8 cellular contexts compared by ENCODE assay signal in genomic region chr19:47113446-47114348, GRCh38. TPM values are rescaled to one million over a fixed set of nuclear protein-coding genes. Genes with fewer than 3 reads are reported as not detected.
DNase-seq lines count a peak whose midpoint lies in the region; ATAC-seq and TF ChIP-seq lines count a peak whose summit lies in the region.

Gene ZC3H4, minus strand, starts transcription at chr19:47113776. Its CDS starts 1,192 bp downstream, at chr19:47112584.

- H3K4me1 ChIP-seq in DND-41 (ENCODE audit: insufficient read depth, low read length) = peaks cover 30% of the 10 kb centered on the region
- H3K4me1 ChIP-seq in ascending aorta = peaks cover 0 to 8% of the 10 kb centered on the region in 2 donors
- H3K4me1 ChIP-seq in right atrium auricular region = peaks cover 0 to 28% of the 10 kb centered on the region in 2 donors
- H3K4me1 ChIP-seq in psoas muscle = peaks cover 21% of the 10 kb centered on the region
- H3K4me1 ChIP-seq in urinary bladder (ENCODE audit: insufficient read depth) = no peaks in the 10 kb centered on the region

- TF ChIP-seq CTCF in DND-41 (IDR thresholded peaks at IDR 0.05; ENCODE audit: borderline replicate concordance, extremely low read depth, low read length, poor library complexity, severe bottlenecking) (no peak), ascending aorta (IDR thresholded peaks at IDR 0.05) (no peak), right atrium auricular region (IDR thresholded peaks at IDR 0.05) (no peak), psoas muscle (IDR thresholded peaks at IDR 0.05) (no peak)

- no peaks in the 10 kb centered on the region for H3K9me3 ChIP-seq in DND-41 (ENCODE audit: insufficient read depth, low read length, severe bottlenecking)
- H3K9me3 ChIP-seq in ascending aorta = no peaks in the 10 kb centered on the region
- H3K9me3 ChIP-seq in right atrium auricular region = no peaks in the 10 kb centered on the region
- no peaks in the 10 kb centered on the region for H3K9me3 ChIP-seq in psoas muscle

- H3K4me2 ChIP-seq in DND-41 (ENCODE audit: insufficient read depth, low read length) = peak within 1 kb of the TSS; percentile 77

- ATAC-seq in DND-41 (ENCODE audit: insufficient read depth, low read depth) = peak; percentile 23
- ATAC-seq in HG02610 (IDR thresholded peaks at IDR 0.05; ENCODE audit: unreplicated experiment) = peak; percentile 30
- peak; percentile 69 to 78 (median 73) for ATAC-seq in psoas muscle

- intact Hi-C loops in ascending aorta (cut with DNase I) = loop anchor here (1.0 kb wide), 4 partner anchors 17 to 253 kb away; partner anchors contain the start of genes ARHGAP35, CCDC9, SAE1 and TMEM160
- intact Hi-C loops in psoas muscle (cut with DNase I) = no loop called here

- DNase-seq in DND-41 = peak; percentile 93
- DNase-seq in NCI-H2081 (lab: John Stamatoyannopoulos, UW) = peak; percentile 94
- peak; percentile 90 for DNase-seq in T-helper 22 cell (ENCODE audit: low read depth)
- DNase-seq in ascending aorta (ENCODE audit: low spot score in 2 of 2) = peak; percentile 78 to 98
- DNase-seq in right atrium auricular region (ENCODE audit: low spot score) = peak; percentile 97
- DNase-seq in psoas muscle = peak; percentile 94 to 96

- H3K4me3 ChIP-seq in DND-41 (ENCODE audit: low read depth in 1 of 2, low read length in 2 of 2) = peak within 1 kb of the TSS; percentile 66 to 87
- peak within 1 kb of the TSS; percentile 87 to 97 for H3K4me3 ChIP-seq in ascending aorta
- peak within 1 kb of the TSS; percentile 76 to 98 for H3K4me3 ChIP-seq in right atrium auricular region
- peak within 1 kb of the TSS; percentile 97 for H3K4me3 ChIP-seq in psoas muscle
- H3K4me3 ChIP-seq in urinary bladder (ENCODE audit: low read depth, low read length) = peak within 1 kb of the TSS; percentile 93

- H3K27ac ChIP-seq in DND-41 (ENCODE audit: low read length) = peak within 1 kb of the TSS; percentile 96
- H3K27ac ChIP-seq in ascending aorta = peak within 1 kb of the TSS; percentile 100
- H3K27ac ChIP-seq in right atrium auricular region = peak within 1 kb of the TSS; percentile 99 to 100
- peak within 1 kb of the TSS; percentile 100 for H3K27ac ChIP-seq in psoas muscle
- peak within 1 kb of the TSS; percentile 100 for H3K27ac ChIP-seq in urinary bladder (ENCODE audit: low read depth)

- WGBS in psoas muscle, 3 donors = 1% methylated on average over 36 of the region's 36 CpGs
- 2% methylated on average over 36 of the region's 36 CpGs for WGBS in urinary bladder

- H3K79me2 ChIP-seq in DND-41 (ENCODE audit: insufficient read depth, low read length) = peaks cover 34% of the 10 kb centered on the region

- H3K9ac ChIP-seq in DND-41 (ENCODE audit: low read depth, low read length) = peak within 1 kb of the TSS; percentile 100

- H3K36me3 ChIP-seq in DND-41 (ENCODE audit: insufficient read depth, low read length) = peaks cover 24% of the 10 kb centered on the region
- no peaks in the 10 kb centered on the region for H3K36me3 ChIP-seq in ascending aorta
- H3K36me3 ChIP-seq in right atrium auricular region = no peaks in the 10 kb centered on the region
- H3K36me3 ChIP-seq in psoas muscle (ENCODE audit: insufficient read depth in 1 of 2, low read depth in 1 of 2) = no peaks in the 10 kb centered on the region
- no peaks in the 10 kb centered on the region for H3K36me3 ChIP-seq in urinary bladder (ENCODE audit: insufficient read depth)

- peak within 1 kb of the TSS; percentile 88 for H2AFZ ChIP-seq in DND-41 (ENCODE audit: low read depth, low read length)

- H3K27me3 ChIP-seq in DND-41 (ENCODE audit: insufficient read depth, low read length, poor library complexity) (no peaks in the 10 kb centered on the region), ascending aorta (no peaks in the 10 kb centered on the region), right atrium auricular region (no peaks in the 10 kb centered on the region), psoas muscle (ENCODE audit: insufficient read depth in 3 of 3, low read length in 2 of 3) (no peaks in the 10 kb centered on the region)

- H4K20me1 ChIP-seq in DND-41 (ENCODE audit: insufficient read depth, low read length) = peaks cover 5% of the 10 kb centered on the region; the same call in 1 of the 2 replicates

RNA-seq across cellular contexts. Expression of gene ZC3H4, which starts in this region (rescaled TPM):
- total RNA-seq in ascending aorta (24.6 TPM), right atrium auricular region (10 to 100 TPM; 15.4 to 18.0 TPM), psoas muscle (10 to 100 TPM; 24.3 to 35.8 (median 28.5) TPM), urinary bladder (10.7 TPM)
- polyA plus RNA-seq in psoas muscle (10 to 100 TPM in 1 of 3 donors, 1 to 10 TPM in 2; 4.4 to 15.2 (median 5.1) TPM), urinary bladder (15.2 TPM)

Comparison
In these comparisons a context has a peak if more than half of its experiments do, and no peak if none do; other contexts are left out.
1. Peak in every context shown above with its lines: DNase-seq, ATAC-seq, H3K4me3 ChIP-seq and H3K27ac ChIP-seq.
2. ATAC-seq: peak in every context shown above with its lines; median percentile 73 in psoas muscle; 30 in HG02610; 23 in DND-41.